ENCODE assay signal across 1 cellular context in genomic region chr7:104979167-104979841, GRCh38.
TF ChIP-seq lines count a peak whose summit lies in the region.

No MANE protein-coding gene starts in this region.

TF ChIP-seq in K562, 482 proteins besides CTCF, POLR2A, EP300 and RAD21 (continued from another document):
- TF ChIP-seq, protein P1, sequence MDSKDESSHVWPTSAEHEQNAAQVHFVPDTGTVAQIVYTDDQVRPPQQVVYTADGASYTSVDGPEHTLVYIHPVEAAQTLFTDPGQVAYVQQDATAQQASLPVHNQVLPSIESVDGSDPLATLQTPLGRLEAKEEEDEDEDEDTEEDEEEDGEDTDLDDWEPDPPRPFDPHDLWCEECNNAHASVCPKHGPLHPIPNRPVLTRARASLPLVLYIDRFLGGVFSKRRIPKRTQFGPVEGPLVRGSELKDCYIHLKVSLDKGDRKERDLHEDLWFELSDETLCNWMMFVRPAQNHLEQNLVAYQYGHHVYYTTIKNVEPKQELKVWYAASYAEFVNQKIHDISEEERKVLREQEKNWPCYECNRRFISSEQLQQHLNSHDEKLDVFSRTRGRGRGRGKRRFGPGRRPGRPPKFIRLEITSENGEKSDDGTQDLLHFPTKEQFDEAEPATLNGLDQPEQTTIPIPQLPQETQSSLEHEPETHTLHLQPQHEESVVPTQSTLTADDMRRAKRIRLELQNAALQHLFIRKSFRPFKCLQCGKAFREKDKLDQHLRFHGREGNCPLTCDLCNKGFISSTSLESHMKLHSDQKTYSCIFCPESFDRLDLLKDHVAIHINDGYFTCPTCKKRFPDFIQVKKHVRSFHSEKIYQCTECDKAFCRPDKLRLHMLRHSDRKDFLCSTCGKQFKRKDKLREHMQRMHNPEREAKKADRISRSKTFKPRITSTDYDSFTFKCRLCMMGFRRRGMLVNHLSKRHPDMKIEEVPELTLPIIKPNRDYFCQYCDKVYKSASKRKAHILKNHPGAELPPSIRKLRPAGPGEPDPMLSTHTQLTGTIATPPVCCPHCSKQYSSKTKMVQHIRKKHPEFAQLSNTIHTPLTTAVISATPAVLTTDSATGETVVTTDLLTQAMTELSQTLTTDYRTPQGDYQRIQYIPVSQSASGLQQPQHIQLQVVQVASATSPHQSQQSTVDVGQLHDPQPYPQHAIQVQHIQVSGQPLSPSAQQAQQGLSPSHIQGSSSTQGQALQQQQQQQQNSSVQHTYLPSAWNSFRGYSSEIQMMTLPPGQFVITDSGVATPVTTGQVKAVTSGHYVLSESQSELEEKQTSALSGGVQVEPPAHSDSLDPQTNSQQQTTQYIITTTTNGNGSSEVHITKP (IDR thresholded peaks at IDR 0.05; ENCODE audit: partially characterized antibody) = no peak
- TF ChIP-seq MECOM (CRISPR knock-in tag; IDR thresholded peaks at IDR 0.05) (no peak), TCFL5 (CRISPR knock-in tag; conservative IDR thresholded peaks at IDR 0.05) (no peak), PBX2 (CRISPR knock-in tag; IDR thresholded peaks at IDR 0.05; ENCODE audit: low read depth) (0 out of 2 replicates have a peak, but pooled peaks have one; percentile 12), PBX2 (tag; conservative IDR thresholded peaks at IDR 0.05; ENCODE audit: low read depth) (peak; percentile 83), ARID3B (CRISPR knock-in tag; IDR thresholded peaks at IDR 0.05; ENCODE audit: borderline replicate concordance) (no peak), KHSRP (IDR thresholded peaks at IDR 0.05) (no peak), TEAD1 (CRISPR knock-in tag; IDR thresholded peaks at IDR 0.05) (no peak), SAFB (IDR thresholded peaks at IDR 0.05; ENCODE audit: borderline replicate concordance, low read depth, low read length) (no peak), SMARCA5 (IDR thresholded peaks at IDR 0.05) (no peak), ZNF699 (CRISPR knock-in tag; IDR thresholded peaks at IDR 0.05; ENCODE audit: insufficient replicate concordance) (no peak), ZFP30 (CRISPR knock-in tag; IDR thresholded peaks at IDR 0.05; ENCODE audit: borderline replicate concordance) (no peak), KDM1A (IDR thresholded peaks at IDR 0.05) (0 out of 4 replicates have a peak, but pooled peaks of 1 of the 2 experiments have one; percentile 30), XRCC3 (IDR thresholded peaks at IDR 0.05) (no peak), MCM2 (IDR thresholded peaks at IDR 0.05; ENCODE audit: low read depth) (no peak), TFE3 (CRISPR knock-in tag; IDR thresholded peaks at IDR 0.05) (no peak), ZNF644 (tag; IDR thresholded peaks at IDR 0.05; ENCODE audit: low read depth) (no peak), SAFB2 (IDR thresholded peaks at IDR 0.05; ENCODE audit: borderline replicate concordance, low read depth, low read length, severe bottlenecking) (no peak), ZNF436 (CRISPR knock-in tag; IDR thresholded peaks at IDR 0.05) (no peak), ZNF311 (CRISPR knock-in tag; IDR thresholded peaks at IDR 0.05) (no peak), TAF15 (IDR thresholded peaks at IDR 0.05; ENCODE audit: low read depth, low read length) (no peak), ZNF217 (CRISPR knock-in tag; IDR thresholded peaks at IDR 0.05) (no peak), ZNF511 (CRISPR knock-in tag; IDR thresholded peaks at IDR 0.05) (no peak)
- TF ChIP-seq, protein P2, sequence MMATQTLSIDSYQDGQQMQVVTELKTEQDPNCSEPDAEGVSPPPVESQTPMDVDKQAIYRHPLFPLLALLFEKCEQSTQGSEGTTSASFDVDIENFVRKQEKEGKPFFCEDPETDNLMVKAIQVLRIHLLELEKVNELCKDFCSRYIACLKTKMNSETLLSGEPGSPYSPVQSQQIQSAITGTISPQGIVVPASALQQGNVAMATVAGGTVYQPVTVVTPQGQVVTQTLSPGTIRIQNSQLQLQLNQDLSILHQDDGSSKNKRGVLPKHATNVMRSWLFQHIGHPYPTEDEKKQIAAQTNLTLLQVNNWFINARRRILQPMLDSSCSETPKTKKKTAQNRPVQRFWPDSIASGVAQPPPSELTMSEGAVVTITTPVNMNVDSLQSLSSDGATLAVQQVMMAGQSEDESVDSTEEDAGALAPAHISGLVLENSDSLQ (IDR thresholded peaks at IDR 0.05) = peak; percentile 93
- TF ChIP-seq, protein P3, sequence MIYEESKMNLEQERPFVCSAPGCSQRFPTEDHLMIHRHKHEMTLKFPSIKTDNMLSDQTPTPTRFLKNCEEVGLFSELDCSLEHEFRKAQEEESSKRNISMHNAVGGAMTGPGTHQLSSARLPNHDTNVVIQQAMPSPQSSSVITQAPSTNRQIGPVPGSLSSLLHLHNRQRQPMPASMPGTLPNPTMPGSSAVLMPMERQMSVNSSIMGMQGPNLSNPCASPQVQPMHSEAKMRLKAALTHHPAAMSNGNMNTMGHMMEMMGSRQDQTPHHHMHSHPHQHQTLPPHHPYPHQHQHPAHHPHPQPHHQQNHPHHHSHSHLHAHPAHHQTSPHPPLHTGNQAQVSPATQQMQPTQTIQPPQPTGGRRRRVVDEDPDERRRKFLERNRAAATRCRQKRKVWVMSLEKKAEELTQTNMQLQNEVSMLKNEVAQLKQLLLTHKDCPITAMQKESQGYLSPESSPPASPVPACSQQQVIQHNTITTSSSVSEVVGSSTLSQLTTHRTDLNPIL (CRISPR knock-in tag; IDR thresholded peaks at IDR 0.05) = no peak
